In the genomic region with DNA sequence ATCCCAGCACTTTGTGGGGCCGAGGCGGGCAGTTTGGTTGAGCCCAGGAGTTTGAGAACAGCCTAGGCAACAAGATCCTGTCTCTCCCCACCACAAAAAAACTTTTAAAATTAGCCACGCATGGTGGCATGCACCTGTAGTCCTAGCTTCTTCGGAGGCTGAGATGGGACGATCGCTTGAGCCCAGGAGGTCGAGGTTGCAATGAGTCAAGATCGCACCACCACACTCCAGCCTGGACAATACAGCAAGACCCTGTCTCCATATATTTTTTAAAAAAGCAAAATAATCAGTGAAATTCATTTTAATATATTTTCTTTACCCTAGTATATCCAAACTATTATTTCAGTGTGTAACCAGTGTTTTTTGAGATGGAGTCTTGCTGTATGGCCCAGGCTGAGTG, we compare ENCODE assay signal across 36 cellular contexts. TPM values are rescaled to one million over a fixed set of nuclear protein-coding genes. Genes with fewer than 3 reads are reported as not detected.
"Had no signal": no experiment of that assay in that cellular context is flagged by ENCODE, and none has a peak within 500 bp of the region (broad histone marks: within the 10 kb centered on the region; RNA-seq: fewer than 3 reads in every experiment).

No MANE protein-coding gene starts in this region.

- H3K27me3 Mint-ChIP-seq: activated B cell treated with CpG ODN at 0.5 μM for 24 hours; activated CD4-positive, alpha-beta memory T cell treated with anti-CD3 and anti-CD28 coated beads for 36 hours; activated CD8-positive, alpha-beta memory T cell treated with anti-CD3 and anti-CD28 coated beads, Interleukin-2, amount 10 ng/mL, durations not matched to agents 7 days and 5 days; activated naive CD4-positive, alpha-beta T cell treated with anti-CD3 and anti-CD28 coated beads, Interleukin-2, amount 10 ng/mL, durations not matched to agents 7 days and 5 days; activated naive CD8-positive, alpha-beta T cell treated with anti-CD3 and anti-CD28 coated beads, Interleukin-2, amount 10 ng/mL, durations not matched to agents 7 days and 5 days; central memory CD8-positive, alpha-beta T cell; T-helper 17 cell had no signal

- ATAC-seq: activated CD4-positive, CD25-positive, alpha-beta regulatory T cell treated with anti-CD3 and anti-CD28 coated beads, Interleukin-2, amount 50 U/mL, for 24 hours; activated naive CD4-positive, alpha-beta T cell treated with anti-CD3 and anti-CD28 coated beads, Interleukin-2, amount 50 U/mL, for 72 hours; T-helper 17 cell had no signal

- H3K36me3 Mint-ChIP-seq: activated CD4-positive, alpha-beta memory T cell treated with anti-CD3 and anti-CD28 coated beads for 36 hours; activated naive CD4-positive, alpha-beta T cell treated with anti-CD3 and anti-CD28 coated beads, Interleukin-2, amount 50 U/mL, for 72 hours had no signal

- H3K4me3 Mint-ChIP-seq: activated B cell treated with CpG ODN at 0.5 μM for 24 hours; activated CD4-positive, alpha-beta memory T cell treated with anti-CD3 and anti-CD28 coated beads for 36 hours; activated CD8-positive, alpha-beta memory T cell treated with anti-CD3 and anti-CD28 coated beads, Interleukin-2, amount 10 ng/mL, durations not matched to agents 7 days and 5 days; activated CD8-positive, alpha-beta T cell treated with anti-CD3 and anti-CD28 coated beads, Interleukin-2, amount 10 ng/mL, durations not matched to agents 7 days and 5 days; activated naive CD4-positive, alpha-beta T cell treated with anti-CD3 and anti-CD28 coated beads, Interleukin-2, amount 10 ng/mL, durations not matched to agents 7 days and 5 days; activated T-helper 1 cell treated with anti-CD3 and anti-CD28 coated beads, Interleukin-12 subunit alpha, Interleukin-12 subunit beta, Interleukin-2, Interleukin-4 antibody, amounts not matched to agents 30 ng/mL and 10 ng/mL and 1 ng/mL, durations not matched to agents 14 hours and 24 hours and 36 hours; central memory CD8-positive, alpha-beta T cell; T-helper 17 cell; T-helper 2 cell treated with Interferon-gamma antibody and Interleukin-4, amounts not matched to agents 5 μg/mL and 100 μg/mL, for 36 hours had no signal

- FAIRE-seq: astrocyte, bronchial epithelial cell, colon, endometrium, endothelial cell of umbilical vein, frontal cortex had no signal

- DNase-seq: activated B cell treated with CpG ODN at 0.5 μM for 24 hours; activated CD4-positive, alpha-beta memory T cell treated with anti-CD3 and anti-CD28 coated beads for 36 hours; activated CD4-positive, alpha-beta T cell treated with anti-CD3 and anti-CD28 coated beads for 48 hours; activated CD8-positive, alpha-beta memory T cell treated with anti-CD3 and anti-CD28 coated beads, Interleukin-2, amount 50 U/mL, for 4 hours; activated effector memory CD4-positive, alpha-beta T cell treated with anti-CD3 and anti-CD28 coated beads, Interleukin-2, amount 50 U/mL, for 16 hours; activated naive CD4-positive, alpha-beta T cell treated with anti-CD3 and anti-CD28 coated beads, Interleukin-2, amount 10 ng/mL, durations not matched to agents 7 days and 5 days; activated naive CD8-positive, alpha-beta T cell treated with anti-CD3 and anti-CD28 coated beads, Interleukin-2, amount 10 ng/mL, durations not matched to agents 7 days and 5 days; activated T-cell treated with anti-CD3 and anti-CD28 coated beads, Interleukin-2, amount 50 U/mL, for 1 hour; activated T-cell treated with anti-CD3 and anti-CD28 coated beads, Interleukin-2, amount 50 U/mL, for 48 hours; anterior cingulate cortex; brain microvascular endothelial cell; cortex of kidney; dermis blood vessel endothelial cell; effector CD4-positive, alpha-beta T cell; foreskin fibroblast; head of caudate nucleus; T-helper 1 cell; T-helper 17 cell; T1000; WERI-Rb-1 had no signal

- H3K27me3 ChIP-seq: brain microvascular endothelial cell had no signal

- H3K9me3 Mint-ChIP-seq: activated B cell treated with CpG ODN at 0.5 μM for 24 hours; activated CD4-positive, alpha-beta memory T cell treated with anti-CD3 and anti-CD28 coated beads for 36 hours; activated naive CD4-positive, alpha-beta T cell treated with anti-CD3 and anti-CD28 coated beads, Interleukin-2, amount 10 ng/mL, durations not matched to agents 7 days and 5 days; activated naive CD4-positive, alpha-beta T cell treated with anti-CD3 and anti-CD28 coated beads, Interleukin-2, amount 50 U/mL, for 72 hours; activated naive CD8-positive, alpha-beta T cell treated with anti-CD3 and anti-CD28 coated beads, Interleukin-2, amount 10 ng/mL, durations not matched to agents 7 days and 5 days; activated T-helper 1 cell treated with anti-CD3 and anti-CD28 coated beads, Interleukin-12 subunit alpha, Interleukin-12 subunit beta, Interleukin-2, Interleukin-4 antibody, amounts not matched to agents 30 ng/mL and 10 ng/mL and 1 ng/mL, durations not matched to agents 14 hours and 24 hours and 36 hours; activated T-helper 2 cell treated with anti-CD3 and anti-CD28 coated beads, Interferon-gamma antibody, Interleukin-2, Interleukin-4, amounts not matched to agents 10 μg/mL and 5 μg/mL and 100 μg/mL, durations not matched to agents 14 hours and 24 hours and 36 hours; central memory CD8-positive, alpha-beta T cell; T-helper 2 cell treated with Interferon-gamma antibody and Interleukin-4, amounts not matched to agents 5 μg/mL and 100 μg/mL, for 36 hours had no signal

- H3K27ac Mint-ChIP-seq: activated B cell treated with CpG ODN at 0.5 μM for 24 hours; activated CD4-positive, alpha-beta memory T cell treated with anti-CD3 and anti-CD28 coated beads for 36 hours; activated naive CD4-positive, alpha-beta T cell treated with anti-CD3 and anti-CD28 coated beads, Interleukin-2, amount 10 ng/mL, durations not matched to agents 7 days and 5 days; activated naive CD4-positive, alpha-beta T cell treated with anti-CD3 and anti-CD28 coated beads, Interleukin-2, amount 50 U/mL, for 72 hours; activated T-helper 1 cell treated with anti-CD3 and anti-CD28 coated beads, Interleukin-12 subunit alpha, Interleukin-12 subunit beta, Interleukin-2, Interleukin-4 antibody, amounts not matched to agents 30 ng/mL and 10 ng/mL and 1 ng/mL, durations not matched to agents 14 hours and 24 hours and 36 hours; activated T-helper 2 cell treated with anti-CD3 and anti-CD28 coated beads, Interferon-gamma antibody, Interleukin-2, Interleukin-4, amounts not matched to agents 10 μg/mL and 5 μg/mL and 100 μg/mL, durations not matched to agents 14 hours and 24 hours and 36 hours; T-helper 17 cell; T-helper 2 cell treated with Interferon-gamma antibody and Interleukin-4, amounts not matched to agents 5 μg/mL and 100 μg/mL, for 36 hours had no signal

- H3K36me3 ChIP-seq: WERI-Rb-1 had no signal

- H3K27ac ChIP-seq: brain microvascular endothelial cell, WERI-Rb-1 had no signal

RNA-seq across cellular contexts. Expression of gene TSKS, which starts 11.9 kb away (rescaled TPM):
- total RNA-seq: astrocyte, bronchial epithelial cell, chondrocyte, endothelial cell of umbilical vein, epithelial cell of proximal tubule, frontal cortex had no signal
